ENCODE assay signal across 15 cellular contexts in genomic region chr2:121816797-121817196, GRCh38.
"Had no signal": no experiment of that assay in that cellular context is flagged by ENCODE, and none has a peak within 500 bp of the region (broad histone marks: within the 10 kb centered on the region; RNA-seq: fewer than 3 reads in every experiment).

No MANE protein-coding gene starts in this region.

- H3K27ac ChIP-seq: body of pancreas, coronary artery, neural progenitor cell, parathyroid adenoma, transverse colon had no signal

- H3K9me3 ChIP-seq: transverse colon had no signal

- H3K27me3 ChIP-seq: body of pancreas, neural progenitor cell, transverse colon had no signal

- H3K4me3 Mint-ChIP-seq: activated CD4-positive, alpha-beta memory T cell treated with anti-CD3 and anti-CD28 coated beads for 36 hours; activated T-cell treated with anti-CD3 and anti-CD28 coated beads, Interleukin-2, amount 50 U/mL, for 4 hours; neural progenitor cell had no signal

- H3K9me3 Mint-ChIP-seq: activated CD4-positive, alpha-beta memory T cell treated with anti-CD3 and anti-CD28 coated beads for 36 hours; activated naive CD4-positive, alpha-beta T cell treated with anti-CD3 and anti-CD28 coated beads, Interleukin-2, amount 50 U/mL, for 72 hours; activated T-cell treated with anti-CD3 and anti-CD28 coated beads, Interleukin-2, amount 50 U/mL, for 4 hours had no signal

- H3K4me2 ChIP-seq: neural progenitor cell had no signal

- H3K4me3 ChIP-seq: body of pancreas, coronary artery, neural progenitor cell, transverse colon had no signal

- ATAC-seq: activated CD4-positive, CD25-positive, alpha-beta regulatory T cell treated with anti-CD3 and anti-CD28 coated beads, Interleukin-2, amount 50 U/mL, for 24 hours; activated naive CD4-positive, alpha-beta T cell treated with anti-CD3 and anti-CD28 coated beads, Interleukin-2, amount 50 U/mL, for 72 hours; activated T-cell treated with anti-CD3 and anti-CD28 coated beads, Interleukin-2, amount 50 U/mL, for 4 hours; body of pancreas had no signal

- H3K79me2 ChIP-seq: parathyroid adenoma had no signal

- H3K36me3 Mint-ChIP-seq: activated CD4-positive, alpha-beta memory T cell treated with anti-CD3 and anti-CD28 coated beads for 36 hours; activated naive CD4-positive, alpha-beta T cell treated with anti-CD3 and anti-CD28 coated beads, Interleukin-2, amount 50 U/mL, for 72 hours; neural progenitor cell had no signal

- DNase-seq: activated CD4-positive, alpha-beta memory T cell treated with anti-CD3 and anti-CD28 coated beads for 36 hours; activated effector memory CD4-positive, alpha-beta T cell treated with anti-CD3 and anti-CD28 coated beads, Interleukin-2, amount 50 U/mL, for 16 hours; activated T-cell treated with anti-CD3 and anti-CD28 coated beads, Interleukin-2, amount 50 U/mL, for 4 hours; amniotic stem cell; body of pancreas; central memory CD4-positive, alpha-beta T cell; effector memory CD4-positive, alpha-beta T cell; stimulated activated CD4-positive, alpha-beta T cell treated with anti-CD3 and anti-CD28 coated beads, Interleukin-15, amount 100 ng/mL, for 24 hours; stimulated activated CD4-positive, alpha-beta T cell treated with anti-CD3 and anti-CD28 coated beads, Interleukin-4, amount 100 ng/mL, for 24 hours; transverse colon had no signal

- H3K4me1 ChIP-seq: body of pancreas, parathyroid adenoma, transverse colon had no signal

- H3K36me3 ChIP-seq: neural progenitor cell, transverse colon had no signal

- H3K27ac Mint-ChIP-seq: activated CD4-positive, alpha-beta memory T cell treated with anti-CD3 and anti-CD28 coated beads for 36 hours; activated naive CD4-positive, alpha-beta T cell treated with anti-CD3 and anti-CD28 coated beads, Interleukin-2, amount 50 U/mL, for 72 hours; neural progenitor cell had no signal

- H2AFZ ChIP-seq: neural progenitor cell, parathyroid adenoma had no signal

- H3K9ac ChIP-seq: neural progenitor cell, parathyroid adenoma had no signal
